ENCODE assay signal across 1 cellular context in the genomic region with DNA sequence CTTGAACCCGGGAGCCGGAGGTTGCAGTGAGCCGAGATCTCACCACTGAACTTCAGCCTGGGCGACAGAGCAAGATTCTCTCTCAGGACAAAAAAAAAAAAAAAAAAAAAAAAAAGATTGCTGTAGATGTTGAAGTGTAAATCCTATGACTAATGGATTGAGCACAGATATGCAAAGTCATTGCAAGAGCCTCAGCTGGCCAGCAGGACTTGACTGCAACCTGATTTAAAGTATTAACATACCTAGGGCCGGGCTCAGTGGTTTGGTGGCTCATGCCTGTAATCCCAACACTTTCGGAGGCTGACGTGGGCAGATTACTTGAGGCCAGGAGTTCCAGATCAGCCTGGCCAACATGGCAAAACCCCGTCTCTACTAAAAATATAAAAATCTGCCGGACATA.
TF ChIP-seq lines count a peak whose summit lies in the region.

No MANE protein-coding gene starts in this region.

TF ChIP-seq in K562, 482 proteins besides CTCF, POLR2A, EP300 and RAD21 (continued from another document and continues in another):
- no peak for TF ChIP-seq ATF2 (CRISPR knock-in tag; IDR thresholded peaks at IDR 0.05)
- no peak for TF ChIP-seq SIRT6 (IDR thresholded peaks at IDR 0.05; ENCODE audit: low read depth, low read length)
- TF ChIP-seq, protein P1, sequence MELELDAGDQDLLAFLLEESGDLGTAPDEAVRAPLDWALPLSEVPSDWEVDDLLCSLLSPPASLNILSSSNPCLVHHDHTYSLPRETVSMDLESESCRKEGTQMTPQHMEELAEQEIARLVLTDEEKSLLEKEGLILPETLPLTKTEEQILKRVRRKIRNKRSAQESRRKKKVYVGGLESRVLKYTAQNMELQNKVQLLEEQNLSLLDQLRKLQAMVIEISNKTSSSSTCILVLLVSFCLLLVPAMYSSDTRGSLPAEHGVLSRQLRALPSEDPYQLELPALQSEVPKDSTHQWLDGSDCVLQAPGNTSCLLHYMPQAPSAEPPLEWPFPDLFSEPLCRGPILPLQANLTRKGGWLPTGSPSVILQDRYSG (tag; conservative IDR thresholded peaks at IDR 0.05; ENCODE audit: low read depth), result no peak
- TF ChIP-seq BACH1 (tag; IDR thresholded peaks at IDR 0.05), result 0 out of 2 replicates have a peak, but pooled peaks have one; percentile 34
- TF ChIP-seq SIN3B (IDR thresholded peaks at IDR 0.05; ENCODE audit: low read depth), result no peak
- TF ChIP-seq BHLHE40 (IDR thresholded peaks at IDR 0.05; ENCODE audit: low read length), result no peak
- TF ChIP-seq, protein P2, sequence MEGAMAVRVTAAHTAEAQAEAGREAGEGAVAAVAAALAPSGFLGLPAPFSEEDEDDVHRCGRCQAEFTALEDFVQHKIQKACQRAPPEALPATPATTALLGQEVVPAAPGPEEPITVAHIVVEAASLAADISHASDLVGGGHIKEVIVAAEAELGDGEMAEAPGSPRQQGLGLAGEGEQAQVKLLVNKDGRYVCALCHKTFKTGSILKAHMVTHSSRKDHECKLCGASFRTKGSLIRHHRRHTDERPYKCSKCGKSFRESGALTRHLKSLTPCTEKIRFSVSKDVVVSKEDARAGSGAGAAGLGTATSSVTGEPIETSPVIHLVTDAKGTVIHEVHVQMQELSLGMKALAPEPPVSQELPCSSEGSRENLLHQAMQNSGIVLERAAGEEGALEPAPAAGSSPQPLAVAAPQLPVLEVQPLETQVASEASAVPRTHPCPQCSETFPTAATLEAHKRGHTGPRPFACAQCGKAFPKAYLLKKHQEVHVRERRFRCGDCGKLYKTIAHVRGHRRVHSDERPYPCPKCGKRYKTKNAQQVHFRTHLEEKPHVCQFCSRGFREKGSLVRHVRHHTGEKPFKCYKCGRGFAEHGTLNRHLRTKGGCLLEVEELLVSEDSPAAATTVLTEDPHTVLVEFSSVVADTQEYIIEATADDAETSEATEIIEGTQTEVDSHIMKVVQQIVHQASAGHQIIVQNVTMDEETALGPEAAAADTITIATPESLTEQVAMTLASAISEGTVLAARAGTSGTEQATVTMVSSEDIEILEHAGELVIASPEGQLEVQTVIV (CRISPR knock-in tag; IDR thresholded peaks at IDR 0.05; ENCODE audit: borderline replicate concordance), result no peak
- TF ChIP-seq JUND (IDR thresholded peaks at IDR 0.05; ENCODE audit: borderline replicate concordance, low read depth, low read length), result peak; percentile 68
- no peak; the same call in 2 of the 3 replicates for TF ChIP-seq JUND (tag; IDR thresholded peaks at IDR 0.05; ENCODE audit: borderline replicate concordance, low read depth, low read length)
- TF ChIP-seq GTF2A2 (tag; IDR thresholded peaks at IDR 0.05), result no peak
- TF ChIP-seq NFE2L1 (tag; IDR thresholded peaks at IDR 0.05; ENCODE audit: borderline replicate concordance, low read depth), result peak; percentile 62; the same call in 1 of the 2 replicates
- TF ChIP-seq MGA (IDR thresholded peaks at IDR 0.05), result no peak
- no peak for TF ChIP-seq NCOA4 (IDR thresholded peaks at IDR 0.05; ENCODE audit: partially characterized antibody)
- no peak for TF ChIP-seq TRIM28 (IDR thresholded peaks at IDR 0.05)
- 0 out of 2 replicates have a peak, but pooled peaks have one; percentile 12 for TF ChIP-seq JUN (IDR thresholded peaks at IDR 0.05; ENCODE audit: borderline replicate concordance, low read depth, low read length)
- no peak for TF ChIP-seq JUN (CRISPR knock-in tag; IDR thresholded peaks at IDR 0.05; ENCODE audit: borderline replicate concordance)
- no peak for TF ChIP-seq XRCC5 (IDR thresholded peaks at IDR 0.05; ENCODE audit: low read depth, low read length)
- TF ChIP-seq ETS2 (tag; IDR thresholded peaks at IDR 0.05; ENCODE audit: borderline replicate concordance, poor library complexity, severe bottlenecking), result no peak
- TF ChIP-seq FIP1L1 (IDR thresholded peaks at IDR 0.05; ENCODE audit: low read depth, low read length, poor library complexity, severe bottlenecking), result no peak
- no peak for TF ChIP-seq NONO (IDR thresholded peaks at IDR 0.05; ENCODE audit: low read depth in 2 of 2, low read length in 1 of 2)
- TF ChIP-seq ZMIZ1 (IDR thresholded peaks at IDR 0.05; ENCODE audit: low read depth in 2 of 2, low read length in 2 of 2), result no peak
- no peak for TF ChIP-seq SIX5 (IDR thresholded peaks at IDR 0.05; ENCODE audit: borderline replicate concordance in 1 of 2, insufficient read depth in 1 of 2, low read depth in 1 of 2, low read length in 2 of 2)
- no peak for TF ChIP-seq MBD1 (CRISPR knock-in tag; IDR thresholded peaks at IDR 0.05)
- no peak for TF ChIP-seq CAMTA2 (CRISPR knock-in tag; conservative IDR thresholded peaks at IDR 0.05)
- TF ChIP-seq FOXA3 (CRISPR knock-in tag; conservative IDR thresholded peaks at IDR 0.05 in 1 of 2, IDR thresholded peaks at IDR 0.05 in 1 of 2), result no peak
- TF ChIP-seq KHSRP (IDR thresholded peaks at IDR 0.05), result no peak
- TF ChIP-seq SMARCB1 (IDR thresholded peaks at IDR 0.05; ENCODE audit: insufficient read length, low read depth), result no peak
- TF ChIP-seq MCM2 (IDR thresholded peaks at IDR 0.05; ENCODE audit: low read depth), result no peak
- TF ChIP-seq ZBTB17 (CRISPR knock-in tag; IDR thresholded peaks at IDR 0.05), result no peak
- no peak for TF ChIP-seq CEBPB (tag; IDR thresholded peaks at IDR 0.05)
- no peak for TF ChIP-seq CBX8 (IDR thresholded peaks at IDR 0.05; ENCODE audit: borderline replicate concordance, extremely low read depth, low read depth, low read length, poor library complexity, severe bottlenecking)
- no peak for TF ChIP-seq ASH1L (IDR thresholded peaks at IDR 0.05; ENCODE audit: borderline replicate concordance, low read depth, partially characterized antibody)
- no peak for TF ChIP-seq CREB5 (CRISPR knock-in tag; IDR thresholded peaks at IDR 0.05)
